20 cellular contexts compared by ENCODE assay signal in the genomic region with DNA sequence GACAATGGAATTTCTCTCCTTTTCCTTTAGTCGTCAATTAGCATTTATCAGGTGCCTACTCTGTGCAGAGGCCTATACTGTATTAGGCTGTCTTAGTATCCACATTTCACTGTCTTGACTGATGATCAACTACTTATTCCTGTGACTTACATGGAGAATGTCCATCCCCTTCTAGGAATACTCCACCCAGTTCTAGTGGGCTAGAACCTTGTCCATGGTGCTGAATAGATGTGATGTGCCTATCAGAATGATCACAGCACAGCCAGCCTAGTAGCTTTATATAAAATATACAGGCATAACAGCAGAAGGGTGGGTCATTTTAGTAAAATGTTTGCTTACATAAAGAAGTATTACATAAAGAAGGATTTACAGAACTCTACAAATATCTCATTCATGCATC.
A peak's percentile ranks its signal among the peaks of the same experiment; 100 is the strongest.
DNase-seq lines count a peak whose midpoint lies in the region; ATAC-seq, FAIRE-seq and TF ChIP-seq lines count a peak whose summit lies in the region.
"Had no signal": no experiment of that assay in that cellular context is flagged by ENCODE, and none has a peak within 500 bp of the region (broad histone marks: within the 10 kb centered on the region; RNA-seq: fewer than 3 reads in every experiment).

No MANE protein-coding gene starts in this region.

- no peak overlapping the region for H4K91ac ChIP-seq in H9 (ENCODE audit: insufficient read length, low read depth, low read length)

- no peak overlapping the region for H2BK15ac ChIP-seq in H9 (ENCODE audit: low read depth, low read length)
- no peak overlapping the region for H2BK15ac ChIP-seq in mesendoderm (replicated peaks; ENCODE audit: low read depth)

- no peaks in the 10 kb centered on the region for H3K9me2 ChIP-seq in MM.1S (replicated peaks; ENCODE audit: insufficient read depth, low read length)

- H3K27ac ChIP-seq in H9 (ENCODE audit: insufficient read length, low read depth, low read length) (no peak overlapping the region), MM.1S (ENCODE audit: low read length) (no peak overlapping the region), K562 (ENCODE audit: extremely low read depth, low read depth, low read length) (no peak overlapping the region), mesendoderm (ENCODE audit: low read depth, low read length) (no peak overlapping the region), caudate nucleus (ENCODE audit: low read depth, low read length) (no peak overlapping the region)
- H3K27ac ChIP-seq: SJSA1 had no signal

- H3K56ac ChIP-seq in H9 (ENCODE audit: insufficient read length, low read depth, low read length): no peak overlapping the region
- H3K56ac ChIP-seq in mesendoderm (ENCODE audit: low read length): no peak overlapping the region

- H3K27me3 Mint-ChIP-seq in H9 (ENCODE audit: low read depth): no peaks in the 10 kb centered on the region
- H3K27me3 Mint-ChIP-seq: activated naive CD4-positive, alpha-beta T cell treated with anti-CD3 and anti-CD28 coated beads, Interleukin-2, amount 50 U/mL, for 24 hours had no signal

- intact Hi-C loops in K562 (cut with micrococcal nuclease): no loop called here

- H3K23me2 ChIP-seq in H9 (ENCODE audit: insufficient read length, low read depth, low read length, poor library complexity, severe bottlenecking): no peaks in the 10 kb centered on the region

- H3K36me3 Mint-ChIP-seq in H9 (ENCODE audit: insufficient read depth in 1 of 3, low read depth in 3 of 3): no peaks in the 10 kb centered on the region
- H3K36me3 Mint-ChIP-seq: activated naive CD4-positive, alpha-beta T cell treated with anti-CD3 and anti-CD28 coated beads, Interleukin-2, amount 50 U/mL, for 24 hours; stimulated activated memory B cell treated with anti-CD40 and anti-IgM and Interleukin-4, amounts not matched to agents 10 μg/mL and 1 μg/mL and 100 μg/mL, for 72 hours had no signal

- no peak overlapping the region for H3K27ac Mint-ChIP-seq in H9
- H3K27ac Mint-ChIP-seq: activated naive CD4-positive, alpha-beta T cell treated with anti-CD3 and anti-CD28 coated beads, Interleukin-2, amount 50 U/mL, for 24 hours; stimulated activated memory B cell treated with anti-CD40 and anti-IgM and Interleukin-4, amounts not matched to agents 10 μg/mL and 1 μg/mL and 100 μg/mL, for 72 hours had no signal

- H3K79me1 ChIP-seq in H9 (ENCODE audit: insufficient read depth, low read depth, low read length, poor library complexity, severe bottlenecking): no peaks in the 10 kb centered on the region
- H3K79me1 ChIP-seq in mesendoderm (ENCODE audit: low read length): no peaks in the 10 kb centered on the region

- TF ChIP-seq EP300 in K562 (IDR thresholded peaks at IDR 0.05; ENCODE audit: low read length): no peak

- H3K9me3 ChIP-seq in H9 (ENCODE audit: control insufficient read depth, low read depth, low read length): no peaks in the 10 kb centered on the region
- no peaks in the 10 kb centered on the region for H3K9me3 ChIP-seq in MM.1S (replicated peaks; ENCODE audit: insufficient read depth, low read length)
- 0 out of 2 replicates have a peak, but pooled peaks cover 2% of the 10 kb centered on the region for H3K9me3 ChIP-seq in K562 (replicated peaks; ENCODE audit: control insufficient read depth, insufficient read depth, low read depth, low read length)
- H3K9me3 ChIP-seq: SJSA1 had no signal

- no peak overlapping the region for H3K14ac ChIP-seq in H9 (ENCODE audit: insufficient read depth, low read length)

- no peak for FAIRE-seq in K562 (lab: Jason Lieb, UNC)
- FAIRE-seq: bronchial epithelial cell, GM19239 had no signal

- DNase-seq in H9 (peak; percentile 28), MM.1S (peak; percentile 30), K562 (ENCODE audit: extremely low read depth in 1 of 4, low spot score in 3 of 4) (peak in 1 of 4 experiments; percentile 5), mesendoderm (peak; percentile 64), NCI-H2171 treated with DMSO at 0.1 percent for 48 hours (lab: John Stamatoyannopoulos, UW) (no peak), middle frontal gyrus (ENCODE audit: extremely low spot score, low spot score) (no peak), caudate nucleus (lab: John Stamatoyannopoulos, UW) (no peak)
- DNase-seq: activated CD4-positive, alpha-beta T cell treated with anti-CD3 and anti-CD28 coated beads, Interleukin-2, amount 50 U/mL, for 1 hour; activated T-cell treated with anti-CD3 and anti-CD28 coated beads for 4 hours; DMS153; effector CD4-positive, alpha-beta T cell; KG1; posterior cingulate gyrus; T1000 had no signal

- BruUV-seq in K562 (replicated peaks; lab: Mats Ljungman, UMichigan): no TSS peak

- H3K27me3 ChIP-seq in H9 (ENCODE audit: insufficient read depth, low read length) (no peaks in the 10 kb centered on the region), MM.1S (replicated peaks; ENCODE audit: insufficient read depth, low read length) (no peaks in the 10 kb centered on the region), K562 (ENCODE audit: control insufficient read depth in 2 of 2, insufficient read depth in 2 of 2, low read length in 2 of 2) (no peaks in the 10 kb centered on the region), mesendoderm (ENCODE audit: insufficient read depth, low read length, poor library complexity) (no peaks in the 10 kb centered on the region)
- H3K27me3 ChIP-seq: SJSA1 had no signal

- H3K4me1 Mint-ChIP-seq in H9: peaks cover 8 to 13% of the 10 kb centered on the region in 2 experiments
- H3K4me1 Mint-ChIP-seq: activated naive CD4-positive, alpha-beta T cell treated with anti-CD3 and anti-CD28 coated beads, Interleukin-2, amount 50 U/mL, for 24 hours; stimulated activated memory B cell treated with anti-CD40 and anti-IgM and Interleukin-4, amounts not matched to agents 10 μg/mL and 1 μg/mL and 100 μg/mL, for 72 hours had no signal

- in situ Hi-C loops in K562 (cut with MboI): no loop called here

- no peak overlapping the region for H3K4ac ChIP-seq in H9 (ENCODE audit: low read depth, low read length)
- H3K4ac ChIP-seq in mesendoderm (ENCODE audit: low read depth, low read length): no peak overlapping the region

- H3T11ph ChIP-seq in H9 (ENCODE audit: low read length): no peak overlapping the region

- H3K36me3 ChIP-seq in MM.1S (replicated peaks; ENCODE audit: insufficient read depth, low read length): no peaks in the 10 kb centered on the region
- H3K36me3 ChIP-seq in K562 (ENCODE audit: control insufficient read depth, insufficient read depth, low read length): no peaks in the 10 kb centered on the region
- no peaks in the 10 kb centered on the region for H3K36me3 ChIP-seq in mesendoderm (ENCODE audit: control insufficient read depth, insufficient read depth, low read length)
- H3K36me3 ChIP-seq: SJSA1 had no signal

- H3K79me2 ChIP-seq in H9 (ENCODE audit: insufficient read depth, low read length): no peaks in the 10 kb centered on the region
- H3K79me2 ChIP-seq in MM.1S (ENCODE audit: low read length): no peaks in the 10 kb centered on the region
- H3K79me2 ChIP-seq in K562 (ENCODE audit: control insufficient read depth, insufficient read depth, low read length): no peaks in the 10 kb centered on the region
- H3K79me2 ChIP-seq in mesendoderm (ENCODE audit: control insufficient read depth, insufficient read depth, low read length): no peaks in the 10 kb centered on the region

- no peak for ATAC-seq in K562
- ATAC-seq in HG03521 (IDR thresholded peaks at IDR 0.05; ENCODE audit: unreplicated experiment): no peak
- ATAC-seq: stimulated activated memory B cell treated with anti-CD40 and anti-IgM and Interleukin-4, amounts not matched to agents 10 μg/mL and 1 μg/mL and 100 μg/mL, for 72 hours had no signal

- no peak overlapping the region for H2BK20ac ChIP-seq in H9 (ENCODE audit: low read depth, low read length, poor library complexity, severe bottlenecking)

- H3K9ac ChIP-seq in H9 (ENCODE audit: extremely low read depth, insufficient read length, low read length) (no peak overlapping the region), MM.1S (ENCODE audit: low read length) (no peak overlapping the region), K562 (ENCODE audit: insufficient read depth in 1 of 2, low read depth in 2 of 2, low read length in 2 of 2) (no peak overlapping the region), mesendoderm (ENCODE audit: low read length) (no peak overlapping the region)

- H3K18ac ChIP-seq in H9 (ENCODE audit: insufficient read length, low read depth, low read length) (no peak overlapping the region), mesendoderm (ENCODE audit: low read length) (no peak overlapping the region)

- H4K5ac ChIP-seq in H9 (ENCODE audit: insufficient read length, low read depth, low read length): no peak overlapping the region
- H4K5ac ChIP-seq in mesendoderm (ENCODE audit: low read length): no peak overlapping the region

- H3K9me3 Mint-ChIP-seq in H9: no peaks in the 10 kb centered on the region
- H3K9me3 Mint-ChIP-seq: activated naive CD4-positive, alpha-beta T cell treated with anti-CD3 and anti-CD28 coated beads, Interleukin-2, amount 50 U/mL, for 24 hours had no signal

- no CpG with 5 or more reads among the region's 1 CpG for WGBS in H9 (ENCODE audit: extremely low coverage, insufficient read length, low lambda C conversion rate)
- 0% methylated on average over 1 of the region's 1 CpG for WGBS in K562 (ENCODE audit: insufficient coverage, low coverage, missing lambda C conversion rate)
- no CpG with 5 or more reads among the region's 1 CpG for WGBS in mesendoderm (ENCODE audit: extremely low coverage, insufficient coverage, low lambda C conversion rate)

- H4K8ac ChIP-seq in H9 (replicated peaks; ENCODE audit: insufficient read length, low read depth, low read length): no peak overlapping the region
- no peak overlapping the region for H4K8ac ChIP-seq in mesendoderm (ENCODE audit: low read depth, low read length)

- H4K20me1 ChIP-seq in H9 (ENCODE audit: control insufficient read depth, insufficient read depth, insufficient read length) (no peaks in the 10 kb centered on the region), MM.1S (ENCODE audit: insufficient read depth, low read length) (no peaks in the 10 kb centered on the region), K562 (replicated peaks; ENCODE audit: control insufficient read depth, insufficient read depth, low read length) (no peaks in the 10 kb centered on the region)

- no peak overlapping the region for H2BK12ac ChIP-seq in H9 (ENCODE audit: insufficient read length, low read depth, low read length)

- H3K4me1 ChIP-seq in H9 (ENCODE audit: insufficient read depth, low read length): no peaks in the 10 kb centered on the region
- no peaks in the 10 kb centered on the region for H3K4me1 ChIP-seq in MM.1S (ENCODE audit: low read length)
- H3K4me1 ChIP-seq in K562 (replicated peaks in 1 of 2; ENCODE audit: control insufficient read depth in 2 of 2, insufficient read depth in 2 of 2, low read length in 2 of 2): no peaks in the 10 kb centered on the region
- no peaks in the 10 kb centered on the region for H3K4me1 ChIP-seq in mesendoderm (ENCODE audit: control insufficient read depth, low read depth, low read length)
- H3K4me1 ChIP-seq: SJSA1 had no signal

- H3K23ac ChIP-seq in H9 (ENCODE audit: insufficient read length, low read depth, low read length): no peak overlapping the region
- no peak overlapping the region for H3K23ac ChIP-seq in mesendoderm (ENCODE audit: low read length)

- no peaks in the 10 kb centered on the region for H3F3A ChIP-seq in MM.1S (ENCODE audit: insufficient read depth, low read length)

- H2AFZ ChIP-seq in H9 (ENCODE audit: low read length) (no peak overlapping the region), MM.1S (ENCODE audit: low read length) (no peak overlapping the region), K562 (ENCODE audit: low read depth, low read length) (no peak overlapping the region)

- TF ChIP-seq RAD21 in K562 (CRISPR knock-in tag; conservative IDR thresholded peaks at IDR 0.05 in 1 of 2, IDR thresholded peaks at IDR 0.05 in 1 of 2): no peak

- no peaks in the 10 kb centered on the region for H3K9me1 ChIP-seq in K562 (ENCODE audit: control insufficient read depth, insufficient read depth, low read length)

- TF ChIP-seq CTCF in H9 (conservative IDR thresholded peaks at IDR 0.05): no peak
- TF ChIP-seq CTCF in MM.1S (IDR thresholded peaks at IDR 0.05; ENCODE audit: low read length): no peak
- TF ChIP-seq CTCF in K562 (IDR thresholded peaks at IDR 0.05 in 2 of 3, conservative IDR thresholded peaks at IDR 0.05 in 1 of 3; ENCODE audit: insufficient read depth in 2 of 3, low read depth in 1 of 3, low read length in 3 of 3): no peak

- H3K4me3 Mint-ChIP-seq in H9: no peak overlapping the region
- H3K4me3 Mint-ChIP-seq: activated naive CD4-positive, alpha-beta T cell treated with anti-CD3 and anti-CD28 coated beads, Interleukin-2, amount 50 U/mL, for 24 hours; stimulated activated memory B cell treated with anti-CD40 and anti-IgM and Interleukin-4, amounts not matched to agents 10 μg/mL and 1 μg/mL and 100 μg/mL, for 72 hours had no signal

- H3K4me3 ChIP-seq in MM.1S (ENCODE audit: low read length) (no peak overlapping the region), K562 (no peak overlapping the region), mesendoderm (ENCODE audit: low read length) (no peak overlapping the region)
- H3K4me3 ChIP-seq: SJSA1 had no signal

- no peak overlapping the region for H2AK5ac ChIP-seq in H9 (ENCODE audit: insufficient read length, low read length)
- no peak overlapping the region for H2AK5ac ChIP-seq in mesendoderm (ENCODE audit: low read length)

- no peak overlapping the region for H3K4me2 ChIP-seq in H9 (ENCODE audit: insufficient read depth, insufficient read length, low read length)
- no peak overlapping the region for H3K4me2 ChIP-seq in MM.1S (ENCODE audit: low read depth, low read length)
- no peak overlapping the region for H3K4me2 ChIP-seq in K562 (ENCODE audit: insufficient read depth, low read length)
- no peak overlapping the region for H3K4me2 ChIP-seq in mesendoderm (ENCODE audit: low read length)

- POLR2A ChIA-PET in K562 (lab: Yijun Ruan, JAX): no interaction called here

- no peak overlapping the region for H2BK5ac ChIP-seq in H9 (ENCODE audit: insufficient read length, low read length)
- H2BK5ac ChIP-seq in mesendoderm (ENCODE audit: low read length): no peak overlapping the region

- TF ChIP-seq POLR2A in K562 (conservative IDR thresholded peaks at IDR 0.05): no peak

- no peak overlapping the region for H2BK120ac ChIP-seq in H9 (ENCODE audit: low read depth, low read length, poor library complexity, severe bottlenecking)
- no peak overlapping the region for H2BK120ac ChIP-seq in mesendoderm (ENCODE audit: low read depth, low read length)

- CTCF ChIA-PET in K562 (lab: Yijun Ruan, JAX; ENCODE audit: low intra/inter-chr PET ratio): no interaction called here

Comparison
In these comparisons a context has a peak if more than half of its experiments do, and no peak if none do; other contexts are left out.
1. DNase-seq: peak in H9 (single experiment), MM.1S (single experiment) and mesendoderm (single experiment); none in NCI-H2171 treated with DMSO at 0.1 percent for 48 hours (single experiment), middle frontal gyrus (single experiment) and caudate nucleus (0 of 61).